In the genomic region with DNA sequence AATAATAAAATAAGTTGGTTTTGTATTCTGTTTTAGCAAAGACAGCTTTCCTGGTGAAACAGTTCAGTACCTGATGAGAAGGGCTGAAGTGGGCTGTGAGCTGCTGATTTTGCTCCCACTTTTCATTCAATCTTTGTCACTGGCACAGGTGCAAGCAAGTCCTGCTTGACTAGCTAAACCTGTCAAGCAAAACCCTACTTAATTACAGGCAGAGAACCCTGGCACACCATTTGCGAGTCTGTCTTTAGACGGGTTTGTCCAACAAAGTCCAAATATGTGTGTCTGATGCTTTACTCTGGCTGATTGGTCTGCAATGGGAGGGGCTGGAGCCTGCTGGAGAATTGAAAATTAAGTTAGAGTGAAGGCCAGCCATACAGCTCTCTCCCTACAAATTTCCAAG, we compare ENCODE assay signal across 19 cellular contexts.
"Had no signal": no experiment of that assay in that cellular context is flagged by ENCODE, and none has a peak within 500 bp of the region (broad histone marks: within the 10 kb centered on the region; RNA-seq: fewer than 3 reads in every experiment).

No MANE protein-coding gene starts in this region.

- H3K27ac ChIP-seq: hepatocyte, psoas muscle, tibial artery had no signal

- H2AFZ ChIP-seq: hepatocyte had no signal

- H3K36me3 ChIP-seq: tibial artery had no signal

- H3K4me2 ChIP-seq: hepatocyte had no signal

- H3K79me2 ChIP-seq: hepatocyte had no signal

- H3K9me3 ChIP-seq: psoas muscle, tibial artery had no signal

- H3K4me3 ChIP-seq: hepatocyte, lung, psoas muscle, tibial artery had no signal

- H3K27me3 ChIP-seq: hepatocyte, tibial artery had no signal

- DNase-seq: activated CD4-positive, alpha-beta T cell treated with anti-CD3 and anti-CD28 coated beads, Interleukin-2, amount 10 ng/mL, durations not matched to agents 7 days and 5 days; activated CD8-positive, alpha-beta memory T cell treated with anti-CD3 and anti-CD28 coated beads, Interleukin-2, amount 50 U/mL, for 4 hours; activated effector memory CD4-positive, alpha-beta T cell treated with Interleukin-2 at 50 U/mL for 16 hours; activated naive CD4-positive, alpha-beta T cell treated with anti-CD3 and anti-CD28 coated beads, Interleukin-2, amount 10 ng/mL, durations not matched to agents 7 days and 5 days; activated naive CD8-positive, alpha-beta T cell treated with anti-CD3 and anti-CD28 coated beads, Interleukin-2, amount 50 U/mL, for 24 hours; activated T-cell treated with anti-CD3 and anti-CD28 coated beads, Interleukin-2, amount 50 U/mL, for 48 hours; anterior cingulate cortex; caudate nucleus; effector memory CD8-positive, alpha-beta T cell; foreskin fibroblast; left cardiac atrium; midbrain; psoas muscle; right cardiac atrium; stimulated activated CD4-positive, alpha-beta T cell treated with anti-CD3 and anti-CD28 coated beads, Interleukin-2, amount 100 ng/mL, for 24 hours; stimulated activated naive CD4-positive, alpha-beta T cell treated with Interleukin-2 at 50 U/mL for 16 hours; tibial artery had no signal

- H3K4me1 ChIP-seq: psoas muscle, tibial artery had no signal

- ATAC-seq: activated naive CD8-positive, alpha-beta T cell treated with anti-CD3 and anti-CD28 coated beads, Interleukin-2, amount 50 U/mL, for 24 hours; effector memory CD8-positive, alpha-beta T cell; left cardiac atrium; psoas muscle; right cardiac atrium had no signal
